ENCODE assay signal across 8 cellular contexts in genomic region chr2:173962036-173962435, GRCh38. TPM values are rescaled to one million over a fixed set of nuclear protein-coding genes. Genes with fewer than 3 reads are reported as not detected.
DNase-seq lines count a peak whose midpoint lies in the region; ATAC-seq and TF ChIP-seq lines count a peak whose summit lies in the region.

No MANE protein-coding gene starts in this region.

- H3K9ac ChIP-seq in SU-DHL-6 (ENCODE audit: low read length), result peak overlapping the region; percentile 100

- no peaks in the 10 kb centered on the region for H3K27me3 Mint-ChIP-seq in activated CD4-positive, alpha-beta T cell treated with anti-CD3 and anti-CD28 coated beads, Interleukin-2, amount 10 ng/mL, durations not matched to agents 7 days and 5 days

- H3K4me3 Mint-ChIP-seq in activated CD4-positive, alpha-beta T cell treated with anti-CD3 and anti-CD28 coated beads, Interleukin-2, amount 10 ng/mL, durations not matched to agents 7 days and 5 days, result peak overlapping the region; percentile 99

- no peaks in the 10 kb centered on the region for H3K9me2 ChIP-seq in SU-DHL-6 (replicated peaks; ENCODE audit: insufficient read depth, low read length)

- no peak for DNase-seq in activated CD4-positive, alpha-beta T cell treated with anti-CD3 and anti-CD28 coated beads, Interleukin-2, amount 10 ng/mL, durations not matched to agents 7 days and 5 days
- DNase-seq in activated CD4-positive, alpha-beta T cell treated with anti-CD3 and anti-CD28 coated beads, Interleukin-2, amount 50 U/mL, for 1 hour, result no peak
- DNase-seq in foreskin keratinocyte (no peak), thoracic aorta (ENCODE audit: low spot score) (no peak), cortex of kidney (lab: John Stamatoyannopoulos, UW) (no peak), HPDE6-E6E7 (ENCODE audit: extremely low spot score) (no peak)
- no peak for DNase-seq in activated CD8-positive, alpha-beta memory T cell treated with anti-CD3 and anti-CD28 coated beads, Interleukin-2, amount 50 U/mL, for 4 hours

- peak overlapping the region; percentile 91 for H3K4me2 ChIP-seq in SU-DHL-6 (ENCODE audit: low read depth, low read length, poor library complexity, severe bottlenecking)

- H3K4me1 Mint-ChIP-seq in activated CD4-positive, alpha-beta T cell treated with anti-CD3 and anti-CD28 coated beads, Interleukin-2, amount 10 ng/mL, durations not matched to agents 7 days and 5 days, result peaks cover 55% of the 10 kb centered on the region

- H3K27ac Mint-ChIP-seq in activated CD4-positive, alpha-beta T cell treated with anti-CD3 and anti-CD28 coated beads, Interleukin-2, amount 10 ng/mL, durations not matched to agents 7 days and 5 days, result peak overlapping the region; percentile 98

- POLR2A ChIA-PET in activated CD4-positive, alpha-beta T cell treated with anti-CD3 and anti-CD28 coated beads, Interleukin-2, amount 10 ng/mL, durations not matched to agents 7 days and 5 days (lab: Charles Lee), result no interaction called here

- peaks cover 49% of the 10 kb centered on the region for H3K36me3 Mint-ChIP-seq in activated CD4-positive, alpha-beta T cell treated with anti-CD3 and anti-CD28 coated beads, Interleukin-2, amount 10 ng/mL, durations not matched to agents 7 days and 5 days (ENCODE audit: low read depth)

- no peaks in the 10 kb centered on the region for H3K27me3 ChIP-seq in SU-DHL-6 (ENCODE audit: low read length)
- H3K27me3 ChIP-seq in foreskin keratinocyte, result no peaks in the 10 kb centered on the region
- no peaks in the 10 kb centered on the region for H3K27me3 ChIP-seq in thoracic aorta (replicated peaks; ENCODE audit: insufficient read depth)

- CTCF ChIA-PET in activated CD4-positive, alpha-beta T cell treated with anti-CD3 and anti-CD28 coated beads, Interleukin-2, amount 10 ng/mL, durations not matched to agents 7 days and 5 days (lab: Charles Lee), result interaction anchor here (1.0 kb wide), 1 partner anchor 29 kb away, joined by 4 read pairs; no protein-coding TSS in a partner anchor

- peaks cover 16% of the 10 kb centered on the region for H3F3A ChIP-seq in SU-DHL-6 (ENCODE audit: insufficient read depth)

- peaks cover 7% of the 10 kb centered on the region for H3K9me3 Mint-ChIP-seq in activated CD4-positive, alpha-beta T cell treated with anti-CD3 and anti-CD28 coated beads, Interleukin-2, amount 10 ng/mL, durations not matched to agents 7 days and 5 days

- H3K9me3 ChIP-seq in SU-DHL-6 (ENCODE audit: insufficient read depth, low read length), result no peaks in the 10 kb centered on the region
- no peaks in the 10 kb centered on the region for H3K9me3 ChIP-seq in thoracic aorta

- H3K79me2 ChIP-seq in SU-DHL-6 (ENCODE audit: insufficient read depth, low read length), result peaks cover 64% of the 10 kb centered on the region

- no peak for ATAC-seq in foreskin keratinocyte
- ATAC-seq in thoracic aorta (ENCODE audit: insufficient number of reproducible peaks, low FRiP score, low read depth), result no peak

- peaks cover 13% of the 10 kb centered on the region for H3K4me1 ChIP-seq in foreskin keratinocyte
- H3K4me1 ChIP-seq in thoracic aorta (ENCODE audit: control insufficient read depth in 1 of 2, low read depth in 2 of 2), result peaks cover 48 to 59% of the 10 kb centered on the region in 2 donors

- H3K36me3 ChIP-seq in SU-DHL-6 (ENCODE audit: low read length) (peaks cover 46% of the 10 kb centered on the region), thoracic aorta (no peaks in the 10 kb centered on the region)

- TF ChIP-seq CTCF in SU-DHL-6 (IDR thresholded peaks at IDR 0.05; ENCODE audit: insufficient read depth, low read length, poor library complexity, severe bottlenecking) (no peak), foreskin keratinocyte (conservative IDR thresholded peaks at IDR 0.05) (no peak), thoracic aorta (IDR thresholded peaks at IDR 0.05) (no peak)

- H3K4me3 ChIP-seq in SU-DHL-6 (ENCODE audit: insufficient read depth, low read length, poor library complexity, severe bottlenecking) (peak overlapping the region; percentile 99), thoracic aorta (peak overlapping the region; percentile 99)

- H3K27ac ChIP-seq in SU-DHL-6 (ENCODE audit: low read depth, low read length) (peak overlapping the region; percentile 99), foreskin keratinocyte (peak overlapping the region; percentile 98), thoracic aorta (peak overlapping the region in 1 of 2 donors; percentile 100)

- H2AFZ ChIP-seq in SU-DHL-6 (ENCODE audit: low read depth, low read length, severe bottlenecking), result no peak overlapping the region

- peaks cover 42% of the 10 kb centered on the region for H4K20me1 ChIP-seq in SU-DHL-6 (ENCODE audit: low read depth, low read length)

RNA-seq across cellular contexts. Expression of gene SP3, which starts 3.1 kb away (rescaled TPM):
- 100 to 1,000 TPM; 105 to 109 TPM for total RNA-seq in activated CD4-positive, alpha-beta T cell treated with anti-CD3 and anti-CD28 coated beads, Interleukin-2, amount 10 ng/mL, durations not matched to agents 7 days and 5 days
- total RNA-seq in foreskin keratinocyte (63.9 and 64.1 TPM in 2 replicates), thoracic aorta (10 to 100 TPM; 70.0 to 74.4 TPM)
- polyA plus RNA-seq in foreskin keratinocyte, result 10.2 and 13.0 TPM in 2 replicates
